In genomic region chr11:65569973-65570918, GRCh38 we compare ENCODE assay signal across 8 cellular contexts. TPM values are rescaled to one million over a fixed set of nuclear protein-coding genes. Genes with fewer than 3 reads are reported as not detected.
DNase-seq lines count a peak whose midpoint lies in the region; ATAC-seq lines count a peak whose summit lies in the region.

TSS of gene ZNRD2 (plus strand) at chr11:65570477. CDS start at chr11:65570492, 15 bp downstream.

- WGBS in right cardiac atrium = under 1% methylated on average over 89 of the region's 89 CpGs

- peaks cover 12% of the 10 kb centered on the region for H3K4me1 ChIP-seq in right cardiac atrium (ENCODE audit: control insufficient read depth, insufficient read depth, low read length)

- intact Hi-C loops in T-helper 2 cell treated with Interferon-gamma antibody and Interleukin-4, amounts not matched to agents 100 ng/mL and 5 ng/mL, for 36 hours (cut with micrococcal nuclease) = loop anchor here (1.0 to 5.0 kb wide), 7 partner anchors 17 to 289 kb away; partner anchors contain the start of genes CFL1, KAT5 and PCNX3
- intact Hi-C loops in right cardiac atrium (cut with DNase I) = no loop called here

- DNase-seq in NCI-H187 treated with DMSO at 0.1 percent for 48 hours (lab: John Stamatoyannopoulos, UW) (peak; percentile 70), anterior cingulate cortex (lab: John Stamatoyannopoulos, UW) (peak; percentile 95 to 100 (median 99)), right cardiac atrium (peak; percentile 99), renal cortical epithelial cell (ENCODE audit: low read depth) (peak; percentile 93), cortex of kidney (lab: John Stamatoyannopoulos, UW) (no peak)

- peak within 1 kb of the TSS; percentile 69 for H3K4me3 ChIP-seq in right cardiac atrium (ENCODE audit: low read length)

- peak; percentile 63 for ATAC-seq in GM18502 (IDR thresholded peaks at IDR 0.05; ENCODE audit: poor library complexity, unreplicated experiment)
- peak; percentile 59 for ATAC-seq in HG02970 (IDR thresholded peaks at IDR 0.05; ENCODE audit: low FRiP score, unreplicated experiment)
- peak; percentile 89 to 90 for ATAC-seq in right cardiac atrium

- H3K27me3 ChIP-seq in right cardiac atrium (ENCODE audit: control insufficient read depth, insufficient read depth) = no peaks in the 10 kb centered on the region

- H3K9me3 ChIP-seq in right cardiac atrium (ENCODE audit: control insufficient read depth, low read length) = no peaks in the 10 kb centered on the region

- H3K27ac ChIP-seq in right cardiac atrium (ENCODE audit: low read length) = peak within 1 kb of the TSS; percentile 94

RNA-seq across cellular contexts. Expression of gene ZNRD2, which starts in this region (rescaled TPM):
- total RNA-seq in T-helper 2 cell treated with Interferon-gamma antibody and Interleukin-4, amounts not matched to agents 100 ng/mL and 5 ng/mL, for 36 hours = 37.0 and 38.3 TPM in 2 replicates
- 10 to 100 TPM; 32.6 to 35.3 (median 34.9) TPM for total RNA-seq in right cardiac atrium
- polyA plus RNA-seq in right cardiac atrium = 56.8 TPM
- 33.8 and 53.1 TPM in 2 replicates for total RNA-seq in renal cortical epithelial cell
